Comparison of ENCODE assay signal across 10 cellular contexts in the genomic region with DNA sequence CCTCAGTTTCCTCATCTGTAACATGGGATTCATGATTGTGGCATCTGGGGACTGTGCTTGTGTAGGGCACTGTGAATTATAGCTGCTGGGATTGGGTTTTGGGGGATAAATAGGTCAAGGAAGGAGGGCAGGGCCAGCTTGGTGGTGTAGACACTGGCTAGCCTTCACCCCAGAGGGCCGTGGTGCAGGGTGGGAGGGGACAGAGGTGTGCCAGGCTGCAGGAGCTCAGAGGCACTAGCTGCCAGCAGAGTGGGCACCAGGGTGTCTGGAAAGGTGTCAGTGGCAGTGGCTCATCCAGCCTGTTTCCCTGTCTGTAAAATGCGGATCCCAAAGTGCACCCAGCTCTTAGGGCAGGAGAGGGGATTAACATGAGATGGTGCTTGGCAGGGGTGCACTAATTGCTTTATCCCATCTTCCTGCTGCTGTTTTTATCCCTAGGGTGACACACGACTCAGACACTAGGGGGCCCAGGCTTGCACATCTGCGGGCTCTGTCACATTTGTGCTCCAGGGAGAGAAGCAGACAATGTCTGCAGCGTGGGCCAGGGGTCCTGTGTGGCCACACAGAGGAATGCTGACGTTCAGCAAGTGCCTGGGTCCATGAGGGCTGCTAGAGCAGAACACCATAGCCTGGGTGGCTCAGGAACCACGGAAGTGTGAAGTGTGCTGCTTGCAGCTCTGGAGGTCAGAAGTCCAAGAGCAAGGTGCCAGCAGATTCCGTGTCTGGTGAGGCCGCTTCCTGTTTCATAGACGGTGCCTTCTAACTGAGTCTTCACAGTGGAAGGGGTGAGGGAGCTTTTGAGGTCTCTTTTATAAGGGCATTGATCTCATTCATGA. TPM values are rescaled to one million over a fixed set of nuclear protein-coding genes. Genes with fewer than 3 reads are reported as not detected.
DNase-seq lines count a peak whose midpoint lies in the region; ATAC-seq and TF ChIP-seq lines count a peak whose summit lies in the region.
"Had no signal": no experiment of that assay in that cellular context is flagged by ENCODE, and none has a peak within 500 bp of the region (broad histone marks: within the 10 kb centered on the region; RNA-seq: fewer than 3 reads in every experiment).

No MANE protein-coding gene starts in this region.

- H3K9me3 ChIP-seq in colonic mucosa, result no peaks in the 10 kb centered on the region
- peaks cover 9% of the 10 kb centered on the region for H3K9me3 ChIP-seq in mucosa of descending colon
- peaks cover 0 to 14% (median 0%) of the 10 kb centered on the region in 3 donors for H3K9me3 ChIP-seq in body of pancreas
- H3K9me3 ChIP-seq: thyroid gland had no signal

- H3K4me1 ChIP-seq in colonic mucosa (no peaks in the 10 kb centered on the region), mucosa of descending colon (ENCODE audit: low read depth) (no peaks in the 10 kb centered on the region), body of pancreas (no peaks in the 10 kb centered on the region)

- WGBS in body of pancreas, 2 donors, result 60 to 66% methylated on average over 6 to 10 of the region's 10 CpGs

- DNase-seq in ELR (ENCODE audit: low read depth) (peak; percentile 67), NCI-H524 treated with DMSO at 0.1 percent for 48 hours (lab: John Stamatoyannopoulos, UW) (peak; percentile 48), colonic mucosa (peak; percentile 60), mucosa of descending colon (peak in 2 of 3 donors; percentile 65 to 76), body of pancreas (no peak), GM13976 (ENCODE audit: low spot score) (no peak)
- no peak for DNase-seq in central memory CD4-positive, alpha-beta T cell
- DNase-seq: NCI-H2081, thyroid gland had no signal

- H3K36me3 ChIP-seq in colonic mucosa (no peaks in the 10 kb centered on the region), mucosa of descending colon (ENCODE audit: low read depth) (no peaks in the 10 kb centered on the region), body of pancreas (replicated peaks in 1 of 2; ENCODE audit: insufficient read depth in 1 of 2, low read depth in 2 of 2) (no peaks in the 10 kb centered on the region)

- intact Hi-C loops in colonic mucosa (cut with DNase I) (no loop called here), mucosa of descending colon (cut with DNase I, micrococcal nuclease) (no loop called here), body of pancreas (cut with DNase I) (no loop called here)

- H3K27me3 ChIP-seq in colonic mucosa (no peaks in the 10 kb centered on the region), body of pancreas (no peaks in the 10 kb centered on the region)
- H3K27me3 ChIP-seq: thyroid gland had no signal

- no peak for TF ChIP-seq POLR2A in body of pancreas (IDR thresholded peaks at IDR 0.05)

- peak; percentile 96 for ATAC-seq in mucosa of descending colon
- ATAC-seq in body of pancreas, result no peak
- no peak for ATAC-seq in activated CD4-positive, CD25-positive, alpha-beta regulatory T cell treated with anti-CD3 and anti-CD28 coated beads, Interleukin-2, amount 50 U/mL, for 24 hours

- H3K9ac ChIP-seq in colonic mucosa (ENCODE audit: low read depth in 2 of 2, low read length in 2 of 2), result peak overlapping the region in 1 of 2 donors; percentile 57

- H3K4me3 ChIP-seq in colonic mucosa, result no peak overlapping the region
- no peak overlapping the region for H3K4me3 ChIP-seq in mucosa of descending colon
- H3K4me3 ChIP-seq in body of pancreas, result no peak overlapping the region
- H3K4me3 ChIP-seq: thyroid gland had no signal

- TF ChIP-seq CTCF in colonic mucosa (IDR thresholded peaks at IDR 0.05), result peak; percentile 25
- TF ChIP-seq CTCF in mucosa of descending colon (IDR thresholded peaks at IDR 0.05), result no peak
- no peak for TF ChIP-seq CTCF in body of pancreas (IDR thresholded peaks at IDR 0.05)
- TF ChIP-seq CTCF in GM13976 (IDR thresholded peaks at IDR 0.05; ENCODE audit: borderline replicate concordance, control extremely low read depth, extremely low read depth, insufficient read depth, missing control alignments), result no peak

- in situ Hi-C loops in GM13976 (cut with MboI; ENCODE audit: low sequenced_read_pairs, unreplicated experiment), result no loop called here

- no peak overlapping the region for H3K27ac ChIP-seq in colonic mucosa
- no peak overlapping the region for H3K27ac ChIP-seq in body of pancreas
- H3K27ac ChIP-seq: thyroid gland had no signal

RNA-seq across cellular contexts. Expression of gene OBSCN, which starts 19.3 kb away (rescaled TPM):
- total RNA-seq in colonic mucosa (1 to 10 TPM; 3.6 to 7.9 TPM), mucosa of descending colon (10 to 100 TPM in 1 of 3 donors, 1 to 10 TPM in 2; 4.2 to 30.9 (median 7.5) TPM), body of pancreas (10 to 100 TPM; 14.5 to 34.9 TPM)

Comparison
In these comparisons a context has a peak if more than half of its experiments do, and no peak if none do; other contexts are left out.
1. DNase-seq: peak in ELR (single experiment), NCI-H524 treated with DMSO at 0.1 percent for 48 hours (single experiment), colonic mucosa (single experiment) and mucosa of descending colon (2 of 3); none in body of pancreas (0 of 4), central memory CD4-positive, alpha-beta T cell (single experiment) and GM13976 (single experiment).